ENCODE assay signal across 8 cellular contexts in genomic region chr10:95430231-95430951, GRCh38.
DNase-seq lines count a peak whose midpoint lies in the region; ATAC-seq and TF ChIP-seq lines count a peak whose summit lies in the region.

No MANE protein-coding gene starts in this region.

- peaks cover 38 to 95% (median 74%) of the 10 kb centered on the region in 4 donors for H3K4me1 ChIP-seq in stomach

- 24 to 34% (median 30%) methylated on average over 12 of the region's 12 CpGs for WGBS in stomach, 5 donors

- no peaks in the 10 kb centered on the region for H3K27me3 ChIP-seq in stomach

- DNase-seq in AG10803 (ENCODE audit: low read depth) (peak; percentile 53), NCI-H146 (lab: John Stamatoyannopoulos, UW) (peak; percentile 47), coronary artery (ENCODE audit: low spot score) (no peak), medulla oblongata (ENCODE audit: extremely low spot score) (peak; percentile 84), stomach (peak; percentile 65)
- peak; percentile 13 for DNase-seq in activated CD4-positive, alpha-beta T cell treated with anti-CD3 and anti-CD28 coated beads for 1 hour

- TF ChIP-seq CTCF in AG10803 (conservative IDR thresholded peaks at IDR 0.05; ENCODE audit: low read length) (peak; percentile 97), coronary artery (IDR thresholded peaks at IDR 0.05) (peak; percentile 84), stomach (IDR thresholded peaks at IDR 0.05) (peak in 6 of 7 experiments; percentile 90 to 99 (median 92))

- TF ChIP-seq EP300 in stomach (IDR thresholded peaks at IDR 0.05), result no peak

- H3K27ac ChIP-seq in coronary artery, result peak overlapping the region in 1 of 2 donors; percentile 83
- H3K27ac ChIP-seq in stomach, result peak overlapping the region in 4 of 5 donors; percentile 47 to 95 (median 66)

- intact Hi-C loops in stomach (cut with DNase I; ENCODE audit: low total_unique reads), result loop anchor here (5.0 kb wide), 1 partner anchor 172 kb away; no protein-coding TSS in a partner anchor

- peaks cover 0 to 71% (median 56%) of the 10 kb centered on the region in 4 donors for H3K36me3 ChIP-seq in stomach

- H3K9me3 ChIP-seq in stomach, result no peaks in the 10 kb centered on the region

- no peak for TF ChIP-seq POLR2A in stomach (IDR thresholded peaks at IDR 0.05)

- ATAC-seq in GM18498 (IDR thresholded peaks at IDR 0.05; ENCODE audit: unreplicated experiment) (peak; percentile 79), HG02798 (IDR thresholded peaks at IDR 0.05; ENCODE audit: poor library complexity, unreplicated experiment) (peak; percentile 77)

- H3K4me3 ChIP-seq in AG10803 (ENCODE audit: low read length) (no peak overlapping the region), coronary artery (no peak overlapping the region), stomach (no peak overlapping the region)
